In the genomic region with DNA sequence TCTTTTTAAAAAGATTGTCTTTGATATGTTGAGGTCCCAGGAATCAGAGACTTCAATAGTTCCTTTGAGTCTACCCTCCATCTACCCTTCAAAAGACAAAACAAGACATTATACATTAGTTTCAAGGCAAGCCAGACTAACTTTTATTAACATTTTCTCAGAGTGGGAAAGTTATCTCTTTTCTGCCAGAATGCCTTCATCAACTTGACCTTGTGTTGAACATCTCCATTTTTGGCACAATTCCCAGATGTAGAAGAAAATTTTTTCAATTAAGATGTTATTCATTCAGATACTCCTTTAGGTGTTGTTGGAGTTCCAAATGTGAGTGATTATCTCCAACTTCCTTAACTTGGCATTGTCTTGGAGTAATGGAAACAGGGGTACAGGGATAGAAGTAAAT, we compare ENCODE assay signal across 12 cellular contexts. TPM values are rescaled to one million over a fixed set of nuclear protein-coding genes. Genes with fewer than 3 reads are reported as not detected.
DNase-seq lines count a peak whose midpoint lies in the region; ATAC-seq and TF ChIP-seq lines count a peak whose summit lies in the region.
"Had no signal": no experiment of that assay in that cellular context is flagged by ENCODE, and none has a peak within 500 bp of the region (broad histone marks: within the 10 kb centered on the region; RNA-seq: fewer than 3 reads in every experiment).

No MANE protein-coding gene starts in this region.

- no peaks in the 10 kb centered on the region for H3K27me3 ChIP-seq in A673 (replicated peaks; ENCODE audit: insufficient read depth, low read depth, low read length, poor library complexity)

- peaks cover 10% of the 10 kb centered on the region for H3K9me3 ChIP-seq in A673 (ENCODE audit: low read depth, low read length, poor library complexity, severe bottlenecking)

- H3K4me3 ChIP-seq in A673 (ENCODE audit: low read depth, low read length, poor library complexity, severe bottlenecking): no peak overlapping the region
- H3K4me3 ChIP-seq in fibroblast of mammary gland (ENCODE audit: control insufficient read depth, low read depth, low read length): no peak overlapping the region
- H3K4me3 ChIP-seq: PC-9 had no signal

- H3K4me1 ChIP-seq in A673 (ENCODE audit: insufficient read depth, low read length, poor library complexity, severe bottlenecking): peaks cover 6% of the 10 kb centered on the region

- TF ChIP-seq CTCF in A673 (conservative IDR thresholded peaks at IDR 0.05; ENCODE audit: low read depth, low read length) (no peak), fibroblast of mammary gland (conservative IDR thresholded peaks at IDR 0.05; ENCODE audit: control insufficient read depth, insufficient read depth, low read depth, low read length) (no peak)

- BruUV-seq in A673 (replicated peaks; lab: Mats Ljungman, UMichigan): no TSS peak

- H3K27ac ChIP-seq in A673 (ENCODE audit: low read depth, low read length, poor library complexity, severe bottlenecking): no peak overlapping the region
- H3K27ac ChIP-seq: PC-9 had no signal

- CTCF ChIA-PET in A673 (lab: Charles Lee): no interaction called here

- peak; percentile 22 for DNase-seq in A673 (ENCODE audit: low spot score)
- peak; percentile 51 for DNase-seq in EH (ENCODE audit: low read depth)
- DNase-seq in astrocyte of the hippocampus (ENCODE audit: low read depth, low spot score): peak; percentile 19
- DNase-seq in fibroblast of mammary gland (ENCODE audit: low read depth): peak; percentile 24
- no peak for DNase-seq in HuH-7 (ENCODE audit: low spot score)
- DNase-seq in amygdala (lab: John Stamatoyannopoulos, UW): no peak
- DNase-seq: CD8-positive, alpha-beta memory T cell; Kasumi-1; NCI-H526; PC-9 had no signal

- peaks cover 6% of the 10 kb centered on the region for H3K36me3 ChIP-seq in A673 (ENCODE audit: insufficient read depth, low read length, poor library complexity, severe bottlenecking)

- no peak for ATAC-seq in HG03342 (IDR thresholded peaks at IDR 0.05; ENCODE audit: unreplicated experiment)
- ATAC-seq: HepG2 had no signal

- POLR2A ChIA-PET in A673 (lab: Charles Lee; ENCODE audit: low non-redundant PET): no interaction called here

- intact Hi-C loops in A673 (cut with micrococcal nuclease; ENCODE audit: unreplicated experiment): no loop called here

RNA-seq across cellular contexts. Expression of gene NRF1, which starts 59.1 kb away (rescaled TPM):
- total RNA-seq in A673 (2021): 28.7 and 30.2 TPM in 2 replicates

Comparison
In these comparisons a context has a peak if more than half of its experiments do, and no peak if none do; other contexts are left out.
1. DNase-seq: peak in A673 (single experiment), EH (single experiment), astrocyte of the hippocampus (single experiment) and fibroblast of mammary gland (single experiment); none in HuH-7 (single experiment) and amygdala (0 of 56).